ENCODE assay signal across 8 cellular contexts in the genomic region with DNA sequence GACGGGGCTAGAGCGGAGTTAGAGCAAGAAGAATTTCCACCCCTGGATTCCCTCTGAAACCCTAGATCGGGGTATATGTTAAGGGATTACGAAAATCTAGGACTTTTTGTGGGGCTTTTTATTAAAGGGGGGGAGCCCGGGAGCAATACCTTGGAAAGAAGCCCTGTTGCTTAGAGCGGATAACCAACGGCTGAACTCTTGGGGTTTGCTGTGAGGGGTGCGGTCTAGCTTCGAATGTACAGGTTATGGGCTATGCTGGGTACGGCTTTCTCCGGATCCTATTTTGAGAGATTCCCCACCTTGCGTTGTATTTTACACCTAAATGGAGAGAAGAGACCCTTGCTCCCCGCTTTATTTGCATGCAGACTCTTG. TPM values are rescaled to one million over a fixed set of nuclear protein-coding genes. Genes with fewer than 3 reads are reported as not detected.
DNase-seq lines count a peak whose midpoint lies in the region; ATAC-seq and TF ChIP-seq lines count a peak whose summit lies in the region.

No MANE protein-coding gene starts in this region.

- H3K36me3 ChIP-seq in Loucy (ENCODE audit: insufficient read depth, low read length) (no peaks in the 10 kb centered on the region), brain microvascular endothelial cell (replicated peaks) (peaks cover 2% of the 10 kb centered on the region), mesendoderm (ENCODE audit: control insufficient read depth, insufficient read depth, low read length) (no peaks in the 10 kb centered on the region)

- no peak overlapping the region for H2AK5ac ChIP-seq in mesendoderm (ENCODE audit: low read length)

- no CpG with 5 or more reads among the region's 13 CpGs for WGBS in mesendoderm (ENCODE audit: extremely low coverage, insufficient coverage, low lambda C conversion rate)

- no peaks in the 10 kb centered on the region for H3K9me3 ChIP-seq in Loucy (ENCODE audit: insufficient read depth, low read depth, low read length)

- no peak overlapping the region for H4K8ac ChIP-seq in mesendoderm (ENCODE audit: low read depth, low read length)

- peak overlapping the region; percentile 62 for H3K18ac ChIP-seq in mesendoderm (ENCODE audit: low read length)

- no peaks in the 10 kb centered on the region for H3K9me2 ChIP-seq in Loucy (replicated peaks; ENCODE audit: low read depth, low read length)

- H3K4me2 ChIP-seq in Loucy (ENCODE audit: low read depth, low read length, poor library complexity, severe bottlenecking) (peak overlapping the region; percentile 89), mesendoderm (ENCODE audit: low read length) (peak overlapping the region; percentile 23)

- DNase-seq in brain microvascular endothelial cell (no peak), mesendoderm (no peak), CD1c-positive myeloid dendritic cell (ENCODE audit: extremely low spot score) (no peak), hepatic stellate cell (ENCODE audit: low spot score) (no peak), mesenteric fat pad (ENCODE audit: low spot score) (no peak)

- no peak overlapping the region for H2BK5ac ChIP-seq in mesendoderm (ENCODE audit: low read length)

- H3K4ac ChIP-seq in mesendoderm (ENCODE audit: low read depth, low read length): no peak overlapping the region

- H3K56ac ChIP-seq in mesendoderm (ENCODE audit: low read length): peak overlapping the region; percentile 88

- H3K79me1 ChIP-seq in mesendoderm (ENCODE audit: low read length): no peaks in the 10 kb centered on the region

- ATAC-seq in GM18907 (IDR thresholded peaks at IDR 0.05; ENCODE audit: unreplicated experiment) (peak; percentile 10), HG03469 (IDR thresholded peaks at IDR 0.05; ENCODE audit: unreplicated experiment) (no peak)

- H3K4me3 ChIP-seq in Loucy (ENCODE audit: low read length, poor library complexity, severe bottlenecking) (peak overlapping the region; percentile 91), brain microvascular endothelial cell (ENCODE audit: low read depth, low read length) (peak overlapping the region; percentile 87), mesendoderm (ENCODE audit: low read length) (peak overlapping the region; percentile 71)

- TF ChIP-seq CTCF in Loucy (conservative IDR thresholded peaks at IDR 0.05; ENCODE audit: low read length): no peak
- no peak for TF ChIP-seq CTCF in brain microvascular endothelial cell (IDR thresholded peaks at IDR 0.05; ENCODE audit: low read depth, low read length, missing control alignments)

- H3K9ac ChIP-seq in Loucy (ENCODE audit: low read depth, low read length, poor library complexity, severe bottlenecking): peak overlapping the region; percentile 86
- H3K9ac ChIP-seq in mesendoderm (ENCODE audit: low read length): peak overlapping the region; percentile 38

- in situ Hi-C loops in brain microvascular endothelial cell (cut with HindIII; ENCODE audit: low pct_ligation_motif_present, low sequenced_read_pairs): no loop called here

- H4K20me1 ChIP-seq in Loucy (ENCODE audit: insufficient read depth, low read length, poor library complexity, severe bottlenecking): peaks cover 7% of the 10 kb centered on the region

- no peak overlapping the region for H4K5ac ChIP-seq in mesendoderm (ENCODE audit: low read length)

- H2BK15ac ChIP-seq in mesendoderm (replicated peaks; ENCODE audit: low read depth): no peak overlapping the region

- peak overlapping the region; percentile 86 for H2AFZ ChIP-seq in Loucy (ENCODE audit: low read length)

- H3K23ac ChIP-seq in mesendoderm (ENCODE audit: low read length): no peak overlapping the region

- H3K27ac ChIP-seq in brain microvascular endothelial cell (peak overlapping the region; percentile 67), mesendoderm (ENCODE audit: low read depth, low read length) (peak overlapping the region; percentile 9)

- H3K27me3 ChIP-seq in Loucy (ENCODE audit: insufficient read depth, low read length, poor library complexity, severe bottlenecking): no peaks in the 10 kb centered on the region
- no peaks in the 10 kb centered on the region for H3K27me3 ChIP-seq in brain microvascular endothelial cell (replicated peaks)
- H3K27me3 ChIP-seq in mesendoderm (ENCODE audit: insufficient read depth, low read length, poor library complexity): no peaks in the 10 kb centered on the region

- H3K4me1 ChIP-seq in Loucy (ENCODE audit: insufficient read depth, low read length, poor library complexity, severe bottlenecking) (peaks cover 35% of the 10 kb centered on the region), mesendoderm (ENCODE audit: control insufficient read depth, low read depth, low read length) (peaks cover 6% of the 10 kb centered on the region)

- H3K79me2 ChIP-seq in Loucy (ENCODE audit: insufficient read depth, low read length): peaks cover 54% of the 10 kb centered on the region
- H3K79me2 ChIP-seq in mesendoderm (ENCODE audit: control insufficient read depth, insufficient read depth, low read length): no peaks in the 10 kb centered on the region

- no peaks in the 10 kb centered on the region for H3F3A ChIP-seq in Loucy (ENCODE audit: low read depth)

- H2BK120ac ChIP-seq in mesendoderm (ENCODE audit: low read depth, low read length): peak overlapping the region; percentile 37

RNA-seq across cellular contexts. Expression of gene DYRK3, which starts 0.6 kb away (rescaled TPM):
- polyA plus RNA-seq in mesendoderm (2013, experiment 1 of 2): 4.9 TPM
- polyA plus RNA-seq in mesendoderm (2013, experiment 2 of 2): 5.1 TPM
- 16.1 TPM for total RNA-seq in mesenteric fat pad

RNA-seq across cellular contexts. Expression of gene EIF2D, which starts 23.7 kb away (rescaled TPM):
- 24.1 TPM for polyA plus RNA-seq in mesendoderm (2013, experiment 1 of 2)
- polyA plus RNA-seq in mesendoderm (2013, experiment 2 of 2): 24.8 TPM
- total RNA-seq in mesenteric fat pad: 37.8 TPM

RNA-seq across cellular contexts. Expression of gene MAPKAPK2, which starts 48.7 kb away (rescaled TPM):
- 32.5 TPM for polyA plus RNA-seq in mesendoderm (2013, experiment 1 of 2)
- polyA plus RNA-seq in mesendoderm (2013, experiment 2 of 2): 32.5 TPM
- total RNA-seq in mesenteric fat pad: 103 TPM
